In the genomic region with DNA sequence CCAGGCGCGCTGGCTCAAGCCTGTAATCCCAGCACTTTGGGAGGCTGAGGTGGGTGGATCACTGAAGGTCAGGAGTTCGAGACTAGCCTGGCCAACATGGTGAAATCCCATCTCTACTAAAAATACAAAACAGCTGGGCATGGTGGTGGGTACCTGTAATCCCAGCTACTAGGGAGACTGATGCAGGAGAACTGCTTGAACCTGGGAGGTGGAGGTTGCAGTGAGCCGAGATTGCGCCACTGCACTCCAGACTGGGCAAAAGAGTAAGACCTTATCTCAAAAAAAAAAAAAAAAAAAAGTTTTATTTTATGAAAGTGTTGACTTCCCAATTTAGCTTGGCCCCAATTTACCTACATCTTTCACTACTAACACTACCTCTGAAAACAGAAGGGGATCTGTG, we compare ENCODE assay signal across 1 cellular context.
A peak's percentile ranks its signal among the peaks of the same experiment; 100 is the strongest.
TF ChIP-seq lines count a peak whose summit lies in the region.

No MANE protein-coding gene starts in this region.

TF ChIP-seq in K562, 482 proteins besides CTCF, POLR2A, EP300 and RAD21:
- TF ChIP-seq CEBPB (tag; IDR thresholded peaks at IDR 0.05) = peak; percentile 63
